ENCODE assay signal across 20 cellular contexts in the genomic region with DNA sequence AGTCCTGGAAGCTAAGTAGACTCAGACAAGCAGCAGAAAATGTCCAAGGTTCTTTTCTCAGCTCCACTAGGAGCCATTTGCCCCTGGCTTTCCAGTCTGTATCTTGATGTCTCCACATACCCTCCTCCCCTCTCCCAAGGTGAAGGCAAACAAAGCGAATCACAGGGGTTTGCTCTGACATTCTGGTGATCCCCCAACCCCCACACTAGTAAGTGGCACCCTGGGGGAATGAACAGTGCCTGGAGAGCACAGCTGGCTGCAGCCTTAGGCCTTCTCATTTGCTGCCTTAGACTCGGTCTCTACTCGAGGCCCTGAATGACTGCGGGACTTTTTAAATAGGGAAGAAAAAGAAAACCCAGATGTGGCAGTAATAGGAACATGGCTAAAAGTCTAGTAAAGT. TPM values are rescaled to one million over a fixed set of nuclear protein-coding genes. Genes with fewer than 3 reads are reported as not detected.
A peak's percentile ranks its signal among the peaks of the same experiment; 100 is the strongest.
DNase-seq lines count a peak whose midpoint lies in the region; FAIRE-seq and TF ChIP-seq lines count a peak whose summit lies in the region.
"Had no signal": no experiment of that assay in that cellular context is flagged by ENCODE, and none has a peak within 500 bp of the region (broad histone marks: within the 10 kb centered on the region; RNA-seq: fewer than 3 reads in every experiment).

No MANE protein-coding gene starts in this region.

- H2AK5ac ChIP-seq in H9 (ENCODE audit: insufficient read length, low read length): no peak overlapping the region

- H3K27ac Mint-ChIP-seq in H9 (peak overlapping the region in 2 of 3 experiments; percentile 9 to 22; a peak in 1 of 7 replicates), osteocyte (ENCODE audit: unreplicated experiment) (peak overlapping the region; percentile 21)

- no peaks in the 10 kb centered on the region for H4K20me1 ChIP-seq in H9 (ENCODE audit: control insufficient read depth, insufficient read depth, insufficient read length)

- H3K4me1 ChIP-seq in H9 (ENCODE audit: insufficient read depth, low read length) (peaks cover 7% of the 10 kb centered on the region), iPS-18a (ENCODE audit: control insufficient read depth, low read depth, low read length) (peaks cover 15% of the 10 kb centered on the region)

- FAIRE-seq in frontal cortex (lab: Jason Lieb, UNC): no peak
- FAIRE-seq: GM12891, HTR-8/SVneo, K562 had no signal

- no CpG with 5 or more reads among the region's 4 CpGs for WGBS in H9 (ENCODE audit: extremely low coverage, insufficient read length, low lambda C conversion rate)

- H3K23me2 ChIP-seq in H9 (ENCODE audit: insufficient read length, low read depth, low read length, poor library complexity, severe bottlenecking): no peaks in the 10 kb centered on the region

- H3K27me3 Mint-ChIP-seq in H9 (ENCODE audit: low read depth): no peaks in the 10 kb centered on the region
- no peaks in the 10 kb centered on the region for H3K27me3 Mint-ChIP-seq in osteocyte (ENCODE audit: unreplicated experiment)

- H3K23ac ChIP-seq in H9 (ENCODE audit: insufficient read length, low read depth, low read length): no peak overlapping the region

- H3T11ph ChIP-seq in H9 (ENCODE audit: low read length): no peak overlapping the region

- TF ChIP-seq CTCF in H9 (conservative IDR thresholded peaks at IDR 0.05) (no peak), osteocyte (IDR thresholded peaks at IDR 0.05) (no peak)

- no peak overlapping the region for H2BK12ac ChIP-seq in H9 (ENCODE audit: insufficient read length, low read depth, low read length)

- no peaks in the 10 kb centered on the region for H3K27me3 ChIP-seq in H9 (ENCODE audit: insufficient read depth, low read length)
- no peaks in the 10 kb centered on the region for H3K27me3 ChIP-seq in iPS-18a (ENCODE audit: control insufficient read depth, insufficient read depth, low read length)

- no peak overlapping the region for H4K91ac ChIP-seq in H9 (ENCODE audit: insufficient read length, low read depth, low read length)

- H3K56ac ChIP-seq in H9 (ENCODE audit: insufficient read length, low read depth, low read length): no peak overlapping the region

- H3K79me1 ChIP-seq in H9 (ENCODE audit: insufficient read depth, low read depth, low read length, poor library complexity, severe bottlenecking): no peaks in the 10 kb centered on the region

- no peak overlapping the region for H4K8ac ChIP-seq in H9 (replicated peaks; ENCODE audit: insufficient read length, low read depth, low read length)

- H3K4me3 Mint-ChIP-seq in H9 (0 out of 5 replicates have a peak overlapping the region, but pooled peaks of 1 of the 2 experiments have one; percentile 4), osteocyte (ENCODE audit: unreplicated experiment) (no peak overlapping the region)

- H3K36me3 Mint-ChIP-seq in H9 (ENCODE audit: insufficient read depth in 1 of 3, low read depth in 3 of 3): peaks cover 23 to 44% (median 43%) of the 10 kb centered on the region in 3 experiments; a peak in 6 of 7 replicates
- H3K36me3 Mint-ChIP-seq in osteocyte (ENCODE audit: unreplicated experiment): peaks cover 30% of the 10 kb centered on the region

- no peak overlapping the region for H3K4ac ChIP-seq in H9 (ENCODE audit: low read depth, low read length)

- H3K4me1 Mint-ChIP-seq in H9 (peaks cover 33 to 35% of the 10 kb centered on the region in 2 experiments), osteocyte (ENCODE audit: unreplicated experiment) (peaks cover 7% of the 10 kb centered on the region)

- no peaks in the 10 kb centered on the region; the same call in 1 of the 2 replicates for H3K79me2 ChIP-seq in H9 (ENCODE audit: insufficient read depth, low read length)

- H3K14ac ChIP-seq in H9 (ENCODE audit: insufficient read depth, low read length): no peak overlapping the region; the same call in 1 of the 2 replicates

- no peak overlapping the region for H3K18ac ChIP-seq in H9 (ENCODE audit: insufficient read length, low read depth, low read length)

- H2BK20ac ChIP-seq in H9 (ENCODE audit: low read depth, low read length, poor library complexity, severe bottlenecking): no peak overlapping the region

- no peaks in the 10 kb centered on the region for H3K9me3 ChIP-seq in H9 (ENCODE audit: control insufficient read depth, low read depth, low read length)
- H3K9me3 ChIP-seq in iPS-18a (ENCODE audit: control insufficient read depth, low read depth, low read length): no peaks in the 10 kb centered on the region

- H2AFZ ChIP-seq in H9 (ENCODE audit: low read length): no peak overlapping the region
- H2AFZ ChIP-seq: PC-9 had no signal

- H2BK15ac ChIP-seq in H9 (ENCODE audit: low read depth, low read length): no peak overlapping the region

- H2BK120ac ChIP-seq in H9 (ENCODE audit: low read depth, low read length, poor library complexity, severe bottlenecking): no peak overlapping the region

- no peak overlapping the region for H4K5ac ChIP-seq in H9 (ENCODE audit: insufficient read length, low read depth, low read length)

- H3K27ac ChIP-seq in H9 (ENCODE audit: insufficient read length, low read depth, low read length) (no peak overlapping the region), iPS-18a (ENCODE audit: low read length) (no peak overlapping the region)
- H3K27ac ChIP-seq: HL-60, PC-9 had no signal

- peaks cover 19% of the 10 kb centered on the region for H3K36me3 ChIP-seq in iPS-18a (ENCODE audit: control insufficient read depth, low read depth, low read length)

- DNase-seq in H9 (no peak), NCI-H2227 treated with DMSO at 0.1 percent for 48 hours (lab: John Stamatoyannopoulos, UW) (peak; percentile 9), osteocyte (ENCODE audit: extremely low spot score, unreplicated experiment) (no peak), 8988T (no peak), T1000 (lab: John Stamatoyannopoulos, UW) (no peak), frontal cortex (ENCODE audit: low spot score in 2 of 2) (no peak)
- DNase-seq: ACHN, AML-193, COR-L47, GF-D8, HCEC 1CT, NCI-H2029 treated with DMSO at 0.1 percent for 48 hours, NCI-H2171 treated with DMSO at 0.1 percent for 48 hours, NCI-H510A treated with DMSO at 0.1 percent for 48 hours, PC-9 had no signal

- H2BK5ac ChIP-seq in H9 (ENCODE audit: insufficient read length, low read length): no peak overlapping the region

- H3K4me3 ChIP-seq in iPS-18a (ENCODE audit: low read length): peak overlapping the region; percentile 14
- H3K4me3 ChIP-seq: K562, PC-9 had no signal

- H3K9me3 Mint-ChIP-seq in H9 (peaks cover 4% of the 10 kb centered on the region in 2 experiments; a peak in 4 of 5 replicates), osteocyte (ENCODE audit: unreplicated experiment) (peaks cover 4% of the 10 kb centered on the region)

- no peak overlapping the region for H3K9ac ChIP-seq in H9 (ENCODE audit: extremely low read depth, insufficient read length, low read length)
- H3K9ac ChIP-seq in iPS-18a (ENCODE audit: low read length): no peak overlapping the region

- H3K4me2 ChIP-seq in H9 (ENCODE audit: insufficient read depth, insufficient read length, low read length): no peak overlapping the region
- H3K4me2 ChIP-seq: PC-9 had no signal

RNA-seq across cellular contexts. Expression of a gene that starts 15.3 kb away (rescaled TPM):
- total RNA-seq in H9 (2021) (59.7 and 61.6 TPM in 2 replicates), osteocyte (54.3 and 58.6 TPM in 2 replicates), frontal cortex (79.5 TPM)
